Comparison of ENCODE assay signal across 1 cellular context in the genomic region with DNA sequence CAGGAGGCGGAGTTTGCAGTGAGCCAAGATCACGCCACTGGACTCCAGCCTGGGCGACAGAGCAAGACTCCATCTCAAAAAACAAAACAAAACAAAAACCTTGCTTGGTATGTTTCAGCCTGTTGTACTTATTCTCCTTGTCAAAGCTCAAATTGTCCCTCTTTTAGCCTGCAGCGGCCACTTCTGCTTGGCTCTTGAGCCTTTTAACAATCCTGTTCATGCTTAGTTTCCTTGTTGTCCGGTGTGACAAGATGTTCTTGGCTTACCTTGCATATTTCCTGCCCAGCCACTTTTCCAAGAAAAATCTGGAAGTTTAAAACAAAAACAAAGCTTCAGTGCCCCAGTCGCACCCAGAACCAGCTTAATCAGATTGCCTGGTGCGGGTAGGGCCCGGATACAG.
TF ChIP-seq lines count a peak whose summit lies in the region.

No MANE protein-coding gene starts in this region.

TF ChIP-seq in HepG2, 621 proteins besides CTCF, POLR2A, EP300 and RAD21 (continued from another document):
- no peak for TF ChIP-seq FOXM1 (CRISPR knock-in tag; IDR thresholded peaks at IDR 0.05)
- TF ChIP-seq, protein P1, sequence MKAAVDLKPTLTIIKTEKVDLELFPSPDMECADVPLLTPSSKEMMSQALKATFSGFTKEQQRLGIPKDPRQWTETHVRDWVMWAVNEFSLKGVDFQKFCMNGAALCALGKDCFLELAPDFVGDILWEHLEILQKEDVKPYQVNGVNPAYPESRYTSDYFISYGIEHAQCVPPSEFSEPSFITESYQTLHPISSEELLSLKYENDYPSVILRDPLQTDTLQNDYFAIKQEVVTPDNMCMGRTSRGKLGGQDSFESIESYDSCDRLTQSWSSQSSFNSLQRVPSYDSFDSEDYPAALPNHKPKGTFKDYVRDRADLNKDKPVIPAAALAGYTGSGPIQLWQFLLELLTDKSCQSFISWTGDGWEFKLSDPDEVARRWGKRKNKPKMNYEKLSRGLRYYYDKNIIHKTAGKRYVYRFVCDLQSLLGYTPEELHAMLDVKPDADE (CRISPR knock-in tag; IDR thresholded peaks at IDR 0.05): no peak
- TF ChIP-seq POLR2AphosphoS2 (IDR thresholded peaks at IDR 0.05; ENCODE audit: low read depth, low read length): no peak
